9 cellular contexts compared by ENCODE assay signal in genomic region chr22:32661296-32661695, GRCh38.
DNase-seq lines count a peak whose midpoint lies in the region; ATAC-seq, FAIRE-seq and TF ChIP-seq lines count a peak whose summit lies in the region.
"Had no signal": no experiment of that assay in that cellular context is flagged by ENCODE, and none has a peak within 500 bp of the region (broad histone marks: within the 10 kb centered on the region; RNA-seq: fewer than 3 reads in every experiment).

No MANE protein-coding gene starts in this region.

- no peak overlapping the region for H2AFZ ChIP-seq in mesenchymal stem cell (ENCODE audit: low read depth, low read length)

- DNase-seq in LHCN-M2 (ENCODE audit: low read depth) (peak; percentile 78), epithelial cell of esophagus (ENCODE audit: low read depth) (peak; percentile 69), mesenchymal stem cell (peak; percentile 93), urothelium cell line (ENCODE audit: low spot score) (peak; percentile 86), AML-193 (lab: John Stamatoyannopoulos, UW) (no peak)
- no peak for DNase-seq in stimulated activated naive CD8-positive, alpha-beta T cell treated with anti-CD3 and anti-CD28 coated beads, Interleukin-15, amount 100 ng/mL, for 72 hours
- DNase-seq: NCI-H2081 had no signal

- H3K27ac ChIP-seq in mesenchymal stem cell (ENCODE audit: low read length, poor library complexity, severe bottlenecking): no peak overlapping the region

- no peaks in the 10 kb centered on the region for H3K9me3 ChIP-seq in mesenchymal stem cell (ENCODE audit: control insufficient read depth, low read length)

- TF ChIP-seq CTCF in epithelial cell of esophagus (IDR thresholded peaks at IDR 0.05; ENCODE audit: insufficient read depth, low read depth, low read length, missing control alignments): no peak

- H3K4ac ChIP-seq in mesenchymal stem cell (ENCODE audit: low read depth in 1 of 2, low read length in 2 of 2): peak overlapping the region in 1 of 2 experiments; percentile 56

- H4K8ac ChIP-seq in mesenchymal stem cell (ENCODE audit: low read length): peak overlapping the region; percentile 45

- ATAC-seq in HG02678 (IDR thresholded peaks at IDR 0.05; ENCODE audit: unreplicated experiment): no peak
- ATAC-seq in stimulated activated naive CD8-positive, alpha-beta T cell treated with anti-CD3 and anti-CD28 coated beads, Interleukin-15, amount 100 ng/mL, for 72 hours: no peak

- WGBS in mesenchymal stem cell: 12% methylated on average over 8 of the region's 8 CpGs

- H3K4me3 ChIP-seq in epithelial cell of esophagus (ENCODE audit: low read length) (no peak overlapping the region), mesenchymal stem cell (ENCODE audit: insufficient read depth in 1 of 2, low read depth in 1 of 2, low read length in 2 of 2) (peak overlapping the region in 1 of 2 experiments; percentile 25)
- H3K4me3 ChIP-seq: dorsolateral prefrontal cortex had no signal

- H4K91ac ChIP-seq in mesenchymal stem cell (ENCODE audit: low read length): no peak overlapping the region

- peak overlapping the region; percentile 24 for H3K9ac ChIP-seq in mesenchymal stem cell (ENCODE audit: low read length)

- H3K14ac ChIP-seq in mesenchymal stem cell (ENCODE audit: low read length in 2 of 2): no peak overlapping the region

- H3K4me1 Mint-ChIP-seq in stimulated activated naive CD8-positive, alpha-beta T cell treated with anti-CD3 and anti-CD28 coated beads, Interleukin-15, amount 100 ng/mL, for 72 hours: no peaks in the 10 kb centered on the region

- H3K18ac ChIP-seq in mesenchymal stem cell (ENCODE audit: low read depth in 1 of 2, low read length in 2 of 2): peak overlapping the region; percentile 85 to 90

- peak overlapping the region in 1 of 2 donors; percentile 61 for H3K27ac Mint-ChIP-seq in stimulated activated naive CD8-positive, alpha-beta T cell treated with anti-CD3 and anti-CD28 coated beads, Interleukin-15, amount 100 ng/mL, for 72 hours

- H3K27me3 Mint-ChIP-seq in stimulated activated naive CD8-positive, alpha-beta T cell treated with anti-CD3 and anti-CD28 coated beads, Interleukin-15, amount 100 ng/mL, for 72 hours: peaks cover 22% of the 10 kb centered on the region

- no peak overlapping the region for H3K23ac ChIP-seq in mesenchymal stem cell (ENCODE audit: low read length in 2 of 2)

- no peaks in the 10 kb centered on the region for H3K9me3 Mint-ChIP-seq in stimulated activated naive CD8-positive, alpha-beta T cell treated with anti-CD3 and anti-CD28 coated beads, Interleukin-15, amount 100 ng/mL, for 72 hours

- H3K27me3 ChIP-seq in mesenchymal stem cell (ENCODE audit: control insufficient read depth in 1 of 2, insufficient read depth in 1 of 2, low read length in 2 of 2): no peaks in the 10 kb centered on the region
- H3K27me3 ChIP-seq: dorsolateral prefrontal cortex had no signal

- peak; percentile 87 for FAIRE-seq in urothelium cell line (lab: Jason Lieb, UNC)

- no peak overlapping the region for H2BK5ac ChIP-seq in mesenchymal stem cell (ENCODE audit: low read depth, low read length, poor library complexity, severe bottlenecking)

- no peak overlapping the region for H3K4me3 Mint-ChIP-seq in stimulated activated naive CD8-positive, alpha-beta T cell treated with anti-CD3 and anti-CD28 coated beads, Interleukin-15, amount 100 ng/mL, for 72 hours

- peak overlapping the region; percentile 87 for H2BK15ac ChIP-seq in mesenchymal stem cell (ENCODE audit: low read depth, poor library complexity, severe bottlenecking)

- H3K36me3 ChIP-seq in mesenchymal stem cell (ENCODE audit: control insufficient read depth in 1 of 2, insufficient read depth in 2 of 2, low read depth in 1 of 2, low read length in 2 of 2): no peaks in the 10 kb centered on the region

- H3K4me1 ChIP-seq in mesenchymal stem cell (ENCODE audit: control insufficient read depth, insufficient read depth, low read depth, low read length): peaks cover 2% of the 10 kb centered on the region

- peak overlapping the region; percentile 76 for H2BK120ac ChIP-seq in mesenchymal stem cell (ENCODE audit: low read depth, low read length)

- H2BK12ac ChIP-seq in mesenchymal stem cell (ENCODE audit: low read length in 2 of 2): peak overlapping the region; percentile 76 to 96

- no peaks in the 10 kb centered on the region for H3K79me1 ChIP-seq in mesenchymal stem cell (replicated peaks; ENCODE audit: low read length, poor library complexity, severe bottlenecking)

- no peak overlapping the region for H3K4me2 ChIP-seq in mesenchymal stem cell (ENCODE audit: low read length, poor library complexity, severe bottlenecking)

- no peak overlapping the region for H2AK5ac ChIP-seq in mesenchymal stem cell (ENCODE audit: low read length, severe bottlenecking)

Comparison
In these comparisons a context has a peak if more than half of its experiments do, and no peak if none do; other contexts are left out.
1. DNase-seq: peak in LHCN-M2 (single experiment), epithelial cell of esophagus (single experiment), mesenchymal stem cell (single experiment) and urothelium cell line (single experiment); none in stimulated activated naive CD8-positive, alpha-beta T cell treated with anti-CD3 and anti-CD28 coated beads, Interleukin-15, amount 100 ng/mL, for 72 hours (0 of 2) and AML-193 (0 of 2).